Comparison of ENCODE assay signal across 11 cellular contexts in the genomic region with DNA sequence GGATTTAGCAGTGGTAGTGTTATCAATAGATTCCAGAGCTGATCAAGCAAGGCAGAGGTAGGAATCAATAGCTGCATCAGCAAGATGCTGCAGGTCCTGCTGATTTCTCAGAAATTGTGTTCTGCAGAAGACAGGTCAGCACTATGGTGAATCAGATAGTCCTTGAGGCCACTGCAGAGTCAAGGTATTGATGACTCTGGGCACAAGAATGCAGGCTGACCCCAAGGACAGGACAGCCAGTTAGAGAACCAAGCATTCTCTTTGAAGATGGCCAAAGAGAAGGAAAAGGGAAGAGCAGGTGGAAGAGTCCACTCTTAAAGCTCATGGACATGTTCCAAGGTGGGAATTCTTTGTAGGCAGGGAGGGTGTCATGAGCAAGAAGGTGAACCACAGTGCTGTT.
"Had no signal": no experiment of that assay in that cellular context is flagged by ENCODE, and none has a peak within 500 bp of the region (broad histone marks: within the 10 kb centered on the region; RNA-seq: fewer than 3 reads in every experiment).

No MANE protein-coding gene starts in this region.

- H3K27ac ChIP-seq: pancreas had no signal

- ATAC-seq: activated CD4-positive, CD25-positive, alpha-beta regulatory T cell treated with anti-CD3 and anti-CD28 coated beads, Interleukin-2, amount 50 U/mL, for 24 hours; left ventricle myocardium superior; pancreas had no signal

- DNase-seq: activated naive CD4-positive, alpha-beta T cell treated with anti-CD3 and anti-CD28 coated beads, Interleukin-2, amount 50 U/mL, for 16 hours; left ventricle myocardium superior; mesendoderm; pancreas; small intestine; T-helper 2 cell had no signal

- H3K27ac Mint-ChIP-seq: activated T-helper 2 cell treated with anti-CD3 and anti-CD28 coated beads, Interferon-gamma antibody, Interleukin-2, Interleukin-4, amounts not matched to agents 10 μg/mL and 5 μg/mL and 100 μg/mL, durations not matched to agents 14 hours and 24 hours and 36 hours had no signal

- H3K9me3 Mint-ChIP-seq: activated T-helper 2 cell treated with anti-CD3 and anti-CD28 coated beads, Interferon-gamma antibody, Interleukin-2, Interleukin-4, amounts not matched to agents 10 μg/mL and 5 μg/mL and 100 μg/mL, durations not matched to agents 14 hours and 24 hours and 36 hours; neural crest cell had no signal

- H3K27me3 ChIP-seq: pancreas had no signal

- H3K4me3 ChIP-seq: pancreas had no signal

- H3K36me3 ChIP-seq: pancreas had no signal

- H3K4me3 Mint-ChIP-seq: neural crest cell had no signal

- H3K9me3 ChIP-seq: pancreas had no signal

- FAIRE-seq: frontal cortex, keratinocyte, pancreas, small intestine had no signal
